ENCODE assay signal across 7 cellular contexts in genomic region chr1:106754957-106755356, GRCh38.
"Had no signal": no experiment of that assay in that cellular context is flagged by ENCODE, and none has a peak within 500 bp of the region (broad histone marks: within the 10 kb centered on the region; RNA-seq: fewer than 3 reads in every experiment).

No MANE protein-coding gene starts in this region.

- DNase-seq: GOT3, H7, HFFc6 had no signal

- H3K27ac ChIP-seq: HL-60 had no signal

- H3K4me1 ChIP-seq: HAP-1 had no signal

- H3K36me3 ChIP-seq: HAP-1 had no signal

- ATAC-seq: HCT116, HepG2 had no signal

- H3K4me3 ChIP-seq: HAP-1 had no signal

- H3K9me3 ChIP-seq: HAP-1 had no signal
